Comparison of ENCODE assay signal across 1 cellular context in genomic region chr5:163916376-163916775, GRCh38.
TF ChIP-seq lines count a peak whose summit lies in the region.

No MANE protein-coding gene starts in this region.

TF ChIP-seq in GM12878, 131 proteins besides CTCF, POLR2A, EP300 and RAD21 (continued from another document):
- TF ChIP-seq, protein P1, sequence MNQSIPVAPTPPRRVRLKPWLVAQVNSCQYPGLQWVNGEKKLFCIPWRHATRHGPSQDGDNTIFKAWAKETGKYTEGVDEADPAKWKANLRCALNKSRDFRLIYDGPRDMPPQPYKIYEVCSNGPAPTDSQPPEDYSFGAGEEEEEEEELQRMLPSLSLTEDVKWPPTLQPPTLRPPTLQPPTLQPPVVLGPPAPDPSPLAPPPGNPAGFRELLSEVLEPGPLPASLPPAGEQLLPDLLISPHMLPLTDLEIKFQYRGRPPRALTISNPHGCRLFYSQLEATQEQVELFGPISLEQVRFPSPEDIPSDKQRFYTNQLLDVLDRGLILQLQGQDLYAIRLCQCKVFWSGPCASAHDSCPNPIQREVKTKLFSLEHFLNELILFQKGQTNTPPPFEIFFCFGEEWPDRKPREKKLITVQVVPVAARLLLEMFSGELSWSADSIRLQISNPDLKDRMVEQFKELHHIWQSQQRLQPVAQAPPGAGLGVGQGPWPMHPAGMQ (IDR thresholded peaks at IDR 0.05; ENCODE audit: borderline replicate concordance): no peak
- TF ChIP-seq TBL1XR1 (IDR thresholded peaks at IDR 0.05; ENCODE audit: low read depth, low read length): no peak
- TF ChIP-seq EED (IDR thresholded peaks at IDR 0.05; ENCODE audit: low read depth): peak; percentile 69
- no peak for TF ChIP-seq MLLT1 (IDR thresholded peaks at IDR 0.05)
- no peak for TF ChIP-seq ETV6 (conservative IDR thresholded peaks at IDR 0.05 in 1 of 2, IDR thresholded peaks at IDR 0.05 in 1 of 2; ENCODE audit: borderline replicate concordance in 1 of 2, low read depth in 1 of 2)
- no peak for TF ChIP-seq SUZ12 (IDR thresholded peaks at IDR 0.05; ENCODE audit: unreplicated experiment)
- TF ChIP-seq IRF4 (IDR thresholded peaks at IDR 0.05; ENCODE audit: low read depth, low read length): no peak
- no peak for TF ChIP-seq CEBPB (IDR thresholded peaks at IDR 0.05; ENCODE audit: borderline replicate concordance in 1 of 2, low read depth in 2 of 2, low read length in 2 of 2)
- TF ChIP-seq PKNOX1 (IDR thresholded peaks at IDR 0.05): peak; percentile 21; the same call in 1 of the 2 replicates
- 0 out of 2 replicates have a peak, but pooled peaks have one; percentile 45 for TF ChIP-seq MEF2A (IDR thresholded peaks at IDR 0.05; ENCODE audit: insufficient read depth, low read depth, low read length)
- TF ChIP-seq RFX5 (IDR thresholded peaks at IDR 0.05; ENCODE audit: low read depth, low read length): no peak
- no peak for TF ChIP-seq MTA3 (IDR thresholded peaks at IDR 0.05; ENCODE audit: borderline replicate concordance, low read length)
- TF ChIP-seq JUND (IDR thresholded peaks at IDR 0.05; ENCODE audit: low read depth, low read length): no peak
- TF ChIP-seq RUNX3 (IDR thresholded peaks at IDR 0.05; ENCODE audit: low read length): peak; percentile 92
- no peak for TF ChIP-seq FOXK2 (IDR thresholded peaks at IDR 0.05)
- peak; percentile 64; the same call in 1 of the 2 replicates for TF ChIP-seq YY1 (IDR thresholded peaks at IDR 0.05; ENCODE audit: low read depth, low read length)
- no peak for TF ChIP-seq SIN3A (IDR thresholded peaks at IDR 0.05; ENCODE audit: low read depth, low read length)
- no peak for TF ChIP-seq ZBTB40 (IDR thresholded peaks at IDR 0.05; ENCODE audit: borderline replicate concordance)
- no peak for TF ChIP-seq ZNF274 (IDR thresholded peaks at IDR 0.05; ENCODE audit: insufficient read depth, insufficient read length)
- no peak for TF ChIP-seq SP1 (IDR thresholded peaks at IDR 0.05; ENCODE audit: low read depth, low read length)
- no peak for TF ChIP-seq SREBF2 (IDR thresholded peaks at IDR 0.05; ENCODE audit: low read length)
- peak; percentile 53 for TF ChIP-seq NFIC (IDR thresholded peaks at IDR 0.05; ENCODE audit: low read depth, low read length)
- TF ChIP-seq TCF12 (IDR thresholded peaks at IDR 0.05; ENCODE audit: low read depth, low read length): no peak
- no peak for TF ChIP-seq HDAC6 (IDR thresholded peaks at IDR 0.05; ENCODE audit: unreplicated experiment)
- TF ChIP-seq TCF3 (IDR thresholded peaks at IDR 0.05; ENCODE audit: borderline replicate concordance, insufficient read depth, low read depth, low read length): no peak
- no peak for TF ChIP-seq CBFB (IDR thresholded peaks at IDR 0.05; ENCODE audit: low read depth)
- TF ChIP-seq BRCA1 (IDR thresholded peaks at IDR 0.05; ENCODE audit: low read depth, low read length): no peak
